In the genomic region with DNA sequence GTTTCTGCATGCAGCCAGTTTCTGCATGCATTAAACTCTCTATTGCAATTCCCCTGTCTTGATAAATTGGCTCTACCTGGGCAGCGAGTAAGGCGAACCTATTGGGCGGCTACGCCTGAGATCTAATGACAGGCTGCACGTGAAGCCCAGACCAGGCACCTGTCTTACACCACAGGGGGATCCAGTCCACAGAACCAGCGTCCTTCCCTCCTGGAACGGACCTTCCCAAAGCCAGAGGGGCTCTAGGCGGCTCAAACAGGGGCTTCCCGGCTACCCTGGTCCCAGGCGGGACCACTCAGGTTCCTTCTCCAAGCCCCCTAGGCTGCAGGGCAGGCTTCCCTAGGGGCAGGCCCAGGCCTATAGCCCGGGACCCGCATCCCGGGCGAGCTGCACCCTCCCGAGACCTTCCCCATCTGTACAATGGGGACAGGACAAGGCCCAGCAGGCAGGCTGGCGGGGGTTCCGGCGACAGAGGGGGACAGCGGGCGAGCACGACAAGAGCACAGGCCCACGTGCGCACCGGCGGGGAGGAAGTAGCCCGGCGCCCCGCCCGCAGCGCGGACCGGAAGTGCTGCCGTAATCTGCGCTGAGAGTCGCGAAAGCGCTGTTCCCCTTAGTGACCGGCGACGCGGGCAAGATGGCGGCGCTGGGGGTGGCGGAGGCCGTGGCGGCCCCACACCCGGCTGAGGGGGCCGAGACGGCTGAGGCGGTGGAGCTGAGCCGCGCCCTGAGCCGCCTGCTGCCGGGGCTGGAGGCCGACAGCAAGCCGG, we compare ENCODE assay signal across 7 cellular contexts. TPM values are rescaled to one million over a fixed set of nuclear protein-coding genes. Genes with fewer than 3 reads are reported as not detected.
A peak's percentile ranks its signal among the peaks of the same experiment; 100 is the strongest.
DNase-seq lines count a peak whose midpoint lies in the region; ATAC-seq and TF ChIP-seq lines count a peak whose summit lies in the region.

TSS of gene DNAAF5 (plus strand) at position 616 of the 770 bp plus-strand sequence. CDS start at position 638, 22 bp downstream.

- peaks cover 46% of the 10 kb centered on the region for H3K36me3 Mint-ChIP-seq in T-helper 2 cell treated with Interferon-gamma antibody and Interleukin-4, amounts not matched to agents 5 μg/mL and 100 μg/mL, for 36 hours (ENCODE audit: low read depth)

- WGBS in hepatocyte (ENCODE audit: low lambda C conversion rate, missing lambda C conversion rate) = 10% methylated on average over 48 of the region's 56 CpGs

- H3K79me2 ChIP-seq in hepatocyte = peaks cover 44% of the 10 kb centered on the region

- H3K9me3 Mint-ChIP-seq in T-helper 2 cell treated with Interferon-gamma antibody and Interleukin-4, amounts not matched to agents 5 μg/mL and 100 μg/mL, for 36 hours = peaks cover 16% of the 10 kb centered on the region

- H3K27ac ChIP-seq in ascending aorta (peak within 1 kb of the TSS; percentile 41 to 55), hepatocyte (peak within 1 kb of the TSS; percentile 81)

- H3K4me2 ChIP-seq in hepatocyte = peak within 1 kb of the TSS; percentile 99

- DNase-seq in NCI-H146 treated with DMSO at 0.1 percent for 48 hours (lab: John Stamatoyannopoulos, UW; ENCODE audit: unreplicated experiment) = peak; percentile 77
- DNase-seq in T-helper 2 cell treated with Interferon-gamma antibody and Interleukin-4, amounts not matched to agents 5 μg/mL and 100 μg/mL, for 36 hours (ENCODE audit: low spot score) = peak; percentile 89
- peak; percentile 30 to 88 for DNase-seq in ascending aorta (ENCODE audit: low spot score in 2 of 2)
- peak; percentile 92 for DNase-seq in hepatocyte (ENCODE audit: low spot score)
- peak; percentile 49 for DNase-seq in retinal pigment epithelial cell (ENCODE audit: low read depth)

- H3K4me3 ChIP-seq in ascending aorta = peak within 1 kb of the TSS; percentile 78 to 97
- peak within 1 kb of the TSS; percentile 90 for H3K4me3 ChIP-seq in hepatocyte
- H3K4me3 ChIP-seq in retinal pigment epithelial cell (ENCODE audit: low read length) = peak within 1 kb of the TSS; percentile 65

- H3K4me1 Mint-ChIP-seq in T-helper 2 cell treated with Interferon-gamma antibody and Interleukin-4, amounts not matched to agents 5 μg/mL and 100 μg/mL, for 36 hours (ENCODE audit: low read depth) = peaks cover 15% of the 10 kb centered on the region

- peak within 1 kb of the TSS; percentile 91 for H3K4me3 Mint-ChIP-seq in T-helper 2 cell treated with Interferon-gamma antibody and Interleukin-4, amounts not matched to agents 5 μg/mL and 100 μg/mL, for 36 hours

- TF ChIP-seq CTCF in ascending aorta (IDR thresholded peaks at IDR 0.05) = no peak
- TF ChIP-seq CTCF in hepatocyte (IDR thresholded peaks at IDR 0.05; ENCODE audit: poor library complexity) = no peak
- no peak for TF ChIP-seq CTCF in retinal pigment epithelial cell (conservative IDR thresholded peaks at IDR 0.05; ENCODE audit: low read depth, low read length)

- H3K27me3 Mint-ChIP-seq in T-helper 2 cell treated with Interferon-gamma antibody and Interleukin-4, amounts not matched to agents 5 μg/mL and 100 μg/mL, for 36 hours (ENCODE audit: low read depth) = no peaks in the 10 kb centered on the region

- no peaks in the 10 kb centered on the region for H4K20me1 ChIP-seq in hepatocyte (ENCODE audit: insufficient read depth, poor library complexity, severe bottlenecking)

- H3K36me3 ChIP-seq in ascending aorta (peaks cover 12 to 18% of the 10 kb centered on the region in 2 donors), hepatocyte (replicated peaks; ENCODE audit: insufficient read depth, low read depth) (no peaks in the 10 kb centered on the region)

- peak within 1 kb of the TSS; percentile 95 for H3K27ac Mint-ChIP-seq in T-helper 2 cell treated with Interferon-gamma antibody and Interleukin-4, amounts not matched to agents 5 μg/mL and 100 μg/mL, for 36 hours

- H2AFZ ChIP-seq in hepatocyte = peak within 1 kb of the TSS; percentile 94

- intact Hi-C loops in ascending aorta (cut with DNase I) = loop anchor here (2.0 to 5.0 kb wide), 3 partner anchors 46 to 404 kb away; partner anchors contain the start of gene GET4

- ATAC-seq in GM18502 (IDR thresholded peaks at IDR 0.05; ENCODE audit: poor library complexity, unreplicated experiment) = peak; percentile 88
- ATAC-seq in HG02884 (IDR thresholded peaks at IDR 0.05; ENCODE audit: unreplicated experiment) = peak; percentile 90

- H3K4me1 ChIP-seq in ascending aorta (peaks cover 0 to 4% of the 10 kb centered on the region in 2 donors), hepatocyte (ENCODE audit: insufficient read depth) (peaks cover 10% of the 10 kb centered on the region)

- H3K27me3 ChIP-seq in ascending aorta = no peaks in the 10 kb centered on the region
- H3K27me3 ChIP-seq in hepatocyte = no peaks in the 10 kb centered on the region

- H3K9me2 ChIP-seq in hepatocyte (replicated peaks; ENCODE audit: insufficient read depth) = no peaks in the 10 kb centered on the region

- H3K9me3 ChIP-seq in ascending aorta = no peaks in the 10 kb centered on the region
- no peaks in the 10 kb centered on the region for H3K9me3 ChIP-seq in hepatocyte (ENCODE audit: low read depth)

RNA-seq across cellular contexts. Expression of gene DNAAF5, which starts in this region (rescaled TPM):
- total RNA-seq in ascending aorta (20.5 TPM), hepatocyte (14.2 and 23.5 TPM in 2 replicates)
- 18.7 and 19.0 TPM in 2 replicates for polyA plus RNA-seq in hepatocyte

Comparison
In these comparisons a context has a peak if more than half of its experiments do, and no peak if none do; other contexts are left out.
1. Peak in every context shown above with its lines: DNase-seq, ATAC-seq, H3K4me3 ChIP-seq and H3K27ac ChIP-seq.